In the genomic region with DNA sequence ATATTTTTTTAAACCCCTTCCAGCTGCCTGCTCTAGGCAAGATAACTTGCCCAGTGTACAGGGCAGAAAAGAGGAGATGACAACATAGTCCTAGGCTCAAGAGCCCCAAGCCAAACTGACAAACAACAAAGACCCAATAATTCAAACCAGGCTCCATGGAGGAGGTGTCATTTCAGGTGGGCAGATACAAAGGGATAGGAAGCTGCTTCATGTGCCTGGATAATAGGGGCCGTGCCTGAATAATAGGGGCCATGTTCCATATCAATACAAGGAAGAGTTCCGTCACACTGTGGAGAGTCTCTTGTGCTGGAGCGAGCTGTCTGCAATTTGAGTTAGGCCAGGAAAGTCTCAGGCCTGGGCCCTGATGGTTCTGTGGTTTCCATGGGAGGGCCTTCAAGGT, we compare ENCODE assay signal across 18 cellular contexts. TPM values are rescaled to one million over a fixed set of nuclear protein-coding genes. Genes with fewer than 3 reads are reported as not detected.
DNase-seq lines count a peak whose midpoint lies in the region; ATAC-seq and TF ChIP-seq lines count a peak whose summit lies in the region.
"Had no signal": no experiment of that assay in that cellular context is flagged by ENCODE, and none has a peak within 500 bp of the region (broad histone marks: within the 10 kb centered on the region; RNA-seq: fewer than 3 reads in every experiment).

No MANE protein-coding gene starts in this region.

- H3K27ac Mint-ChIP-seq in activated naive CD4-positive, alpha-beta T cell treated with anti-CD3 and anti-CD28 coated beads, Interleukin-2, amount 10 ng/mL, durations not matched to agents 7 days and 5 days = no peak overlapping the region
- no peak overlapping the region for H3K27ac Mint-ChIP-seq in activated naive CD4-positive, alpha-beta T cell treated with anti-CD3 and anti-CD28 coated beads, Interleukin-2, amount 50 U/mL, for 72 hours
- peak overlapping the region; percentile 20 for H3K27ac Mint-ChIP-seq in endodermal cell
- H3K27ac Mint-ChIP-seq: dendritic cell treated with granulocyte-macrophage colony-stimulating factor and Interleukin-4, amounts not matched to agents 40 ng/mL and 50 ng/mL, for 4 days had no signal

- intact Hi-C loops in sigmoid colon (cut with DNase I) = no loop called here
- intact Hi-C loops in adrenal gland (cut with DNase I) = no loop called here

- H3K4me1 Mint-ChIP-seq in activated naive CD4-positive, alpha-beta T cell treated with anti-CD3 and anti-CD28 coated beads, Interleukin-2, amount 10 ng/mL, durations not matched to agents 7 days and 5 days = peaks cover 4% of the 10 kb centered on the region
- peaks cover 29% of the 10 kb centered on the region for H3K4me1 Mint-ChIP-seq in endodermal cell

- H3K27ac ChIP-seq in endodermal cell (ENCODE audit: low read depth, low read length) = no peak overlapping the region
- no peak overlapping the region for H3K27ac ChIP-seq in sigmoid colon
- no peak overlapping the region for H3K27ac ChIP-seq in adrenal gland
- H3K27ac ChIP-seq: ascending aorta, lower lobe of right lung, SJSA1, thoracic aorta had no signal

- 89 to 97% methylated on average over 3 of the region's 3 CpGs for WGBS in endodermal cell (ENCODE audit: insufficient coverage in 1 of 2, insufficient read length in 1 of 2), 2 experiments
- WGBS in sigmoid colon, 2 donors = 94 to 96% methylated on average over 3 of the region's 3 CpGs
- WGBS in adrenal gland, 4 donors = 93 to 100% (median 96%) methylated on average over 3 of the region's 3 CpGs

- H3K9me3 Mint-ChIP-seq in activated naive CD4-positive, alpha-beta T cell treated with anti-CD3 and anti-CD28 coated beads, Interleukin-2, amount 10 ng/mL, durations not matched to agents 7 days and 5 days = no peaks in the 10 kb centered on the region
- no peaks in the 10 kb centered on the region for H3K9me3 Mint-ChIP-seq in activated naive CD4-positive, alpha-beta T cell treated with anti-CD3 and anti-CD28 coated beads, Interleukin-2, amount 50 U/mL, for 72 hours
- H3K9me3 Mint-ChIP-seq in endodermal cell = no peaks in the 10 kb centered on the region
- H3K9me3 Mint-ChIP-seq: dendritic cell treated with granulocyte-macrophage colony-stimulating factor and Interleukin-4, amounts not matched to agents 40 ng/mL and 50 ng/mL, for 4 days had no signal

- H3K36me3 Mint-ChIP-seq in activated naive CD4-positive, alpha-beta T cell treated with anti-CD3 and anti-CD28 coated beads, Interleukin-2, amount 10 ng/mL, durations not matched to agents 7 days and 5 days = peaks cover 2% of the 10 kb centered on the region
- H3K36me3 Mint-ChIP-seq in activated naive CD4-positive, alpha-beta T cell treated with anti-CD3 and anti-CD28 coated beads, Interleukin-2, amount 50 U/mL, for 72 hours = no peaks in the 10 kb centered on the region
- peaks cover 5% of the 10 kb centered on the region for H3K36me3 Mint-ChIP-seq in endodermal cell (ENCODE audit: low read depth)

- TF ChIP-seq CTCF in endodermal cell (conservative IDR thresholded peaks at IDR 0.05) (no peak), sigmoid colon (IDR thresholded peaks at IDR 0.05) (no peak), adrenal gland (IDR thresholded peaks at IDR 0.05) (no peak)

- peak overlapping the region; percentile 40 for H3K4me3 Mint-ChIP-seq in activated naive CD4-positive, alpha-beta T cell treated with anti-CD3 and anti-CD28 coated beads, Interleukin-2, amount 10 ng/mL, durations not matched to agents 7 days and 5 days
- peak overlapping the region; percentile 72 for H3K4me3 Mint-ChIP-seq in endodermal cell

- H3K27me3 ChIP-seq in NT2/D1 (ENCODE audit: insufficient read depth, insufficient read length) = no peaks in the 10 kb centered on the region
- no peaks in the 10 kb centered on the region for H3K27me3 ChIP-seq in endodermal cell (ENCODE audit: control insufficient read depth, insufficient read depth, low read length, poor library complexity, severe bottlenecking)
- peaks cover 0 to 4% (median 0%) of the 10 kb centered on the region in 3 donors for H3K27me3 ChIP-seq in sigmoid colon
- H3K27me3 ChIP-seq in adrenal gland = no peaks in the 10 kb centered on the region
- H3K27me3 ChIP-seq: ascending aorta, SJSA1 had no signal

- no peak for ATAC-seq in activated naive CD4-positive, alpha-beta T cell treated with anti-CD3 and anti-CD28 coated beads, Interleukin-2, amount 50 U/mL, for 72 hours
- ATAC-seq: lower lobe of right lung had no signal

- DNase-seq in activated naive CD4-positive, alpha-beta T cell treated with anti-CD3 and anti-CD28 coated beads, Interleukin-2, amount 10 ng/mL, durations not matched to agents 7 days and 5 days = no peak
- DNase-seq in activated naive CD4-positive, alpha-beta T cell treated with anti-CD3 and anti-CD28 coated beads, Interleukin-2, amount 50 U/mL, for 72 hours (ENCODE audit: low spot score in 2 of 2) = no peak
- no peak for DNase-seq in NT2/D1 (ENCODE audit: low read depth, low spot score)
- peak; percentile 52 for DNase-seq in endodermal cell
- DNase-seq in sigmoid colon = peak; percentile 20
- no peak for DNase-seq in adrenal gland
- DNase-seq in NCI-H345 (lab: John Stamatoyannopoulos, UW) = no peak
- no peak for DNase-seq in SHP77 treated with DMSO at 0.1 percent for 48 hours (lab: John Stamatoyannopoulos, UW)
- DNase-seq: DMS153, HCEC 1CT, lower lobe of right lung, NCI-H1048, NCI-H2171 treated with DMSO at 0.1 percent for 48 hours, nucleus accumbens had no signal

- H3K4me1 ChIP-seq in NT2/D1 (ENCODE audit: insufficient read depth, insufficient read length) (peaks cover 5% of the 10 kb centered on the region), endodermal cell (ENCODE audit: control insufficient read depth, insufficient read depth, low read length) (peaks cover 9% of the 10 kb centered on the region), sigmoid colon (peaks cover 0 to 15% (median 9%) of the 10 kb centered on the region in 4 donors), adrenal gland (replicated peaks in 1 of 2) (peaks cover 3 to 9% of the 10 kb centered on the region in 2 donors)
- H3K4me1 ChIP-seq: ascending aorta had no signal

- no peak for TF ChIP-seq EP300 in sigmoid colon (IDR thresholded peaks at IDR 0.05)

- H3K27me3 Mint-ChIP-seq in activated naive CD4-positive, alpha-beta T cell treated with anti-CD3 and anti-CD28 coated beads, Interleukin-2, amount 10 ng/mL, durations not matched to agents 7 days and 5 days = peaks cover 22% of the 10 kb centered on the region
- no peaks in the 10 kb centered on the region for H3K27me3 Mint-ChIP-seq in endodermal cell (ENCODE audit: insufficient read depth)

- H3K9me3 ChIP-seq in NT2/D1 (ENCODE audit: insufficient read depth, low read length) (peaks cover 6% of the 10 kb centered on the region; the same call in 1 of the 2 replicates), endodermal cell (ENCODE audit: control insufficient read depth, low read length) (no peaks in the 10 kb centered on the region), sigmoid colon (no peaks in the 10 kb centered on the region), adrenal gland (replicated peaks in 1 of 3) (no peaks in the 10 kb centered on the region)
- H3K9me3 ChIP-seq: ascending aorta, lower lobe of right lung, SJSA1, thoracic aorta had no signal

- CTCF ChIA-PET in activated naive CD4-positive, alpha-beta T cell treated with anti-CD3 and anti-CD28 coated beads, Interleukin-2, amount 10 ng/mL, durations not matched to agents 7 days and 5 days (lab: Charles Lee) = interaction anchor here (0.6 to 1.5 kb wide), 7 partner anchors 9 to 158 kb away, joined by 3 to 4 read pairs (median 3); no protein-coding TSS in a partner anchor

- H3K4me3 ChIP-seq in NT2/D1 (ENCODE audit: insufficient read length, low read depth) (peak overlapping the region; percentile 24), endodermal cell (ENCODE audit: low read length) (no peak overlapping the region), sigmoid colon (no peak overlapping the region), adrenal gland (no peak overlapping the region)

- H3K36me3 ChIP-seq in NT2/D1 (ENCODE audit: insufficient read depth, insufficient read length, low read length) = peaks cover 8% of the 10 kb centered on the region
- no peaks in the 10 kb centered on the region for H3K36me3 ChIP-seq in endodermal cell (ENCODE audit: control insufficient read depth, insufficient read depth, low read length)
- no peaks in the 10 kb centered on the region for H3K36me3 ChIP-seq in sigmoid colon
- H3K36me3 ChIP-seq in adrenal gland (replicated peaks in 1 of 2) = no peaks in the 10 kb centered on the region
- H3K36me3 ChIP-seq: ascending aorta, lower lobe of right lung, SJSA1, thoracic aorta had no signal

- H3K9ac ChIP-seq in NT2/D1 (ENCODE audit: insufficient read length, low read depth) (peak overlapping the region; percentile 51), endodermal cell (ENCODE audit: extremely low read depth, low read length, poor library complexity, severe bottlenecking) (no peak overlapping the region)

- no peak for TF ChIP-seq POLR2A in sigmoid colon (IDR thresholded peaks at IDR 0.05)
- TF ChIP-seq POLR2A in adrenal gland (IDR thresholded peaks at IDR 0.05) = no peak

RNA-seq across cellular contexts. Expression of a gene that starts 35.4 kb away (rescaled TPM):
- total RNA-seq in activated naive CD4-positive, alpha-beta T cell treated with anti-CD3 and anti-CD28 coated beads, Interleukin-2, amount 50 U/mL, for 72 hours = under 1 TPM; 0.02 to 0.08 TPM
- total RNA-seq in endodermal cell = 100 to 1,000 TPM; 154 to 169 TPM
- 25.8 TPM for polyA plus RNA-seq in endodermal cell (2013, experiment 1 of 2)
- 26.8 TPM for polyA plus RNA-seq in endodermal cell (2013, experiment 2 of 2)
- not detected for total RNA-seq in sigmoid colon
- polyA plus RNA-seq in sigmoid colon = not detected
- total RNA-seq in adrenal gland = under 1 TPM in 3 of 8 donors, not detected in 5; 0.03 to 0.25 (median 0.23) TPM
- polyA plus RNA-seq in adrenal gland = not detected
- total RNA-seq: ascending aorta, thoracic aorta had no signal

Comparison
In these comparisons a context has a peak if more than half of its experiments do, and no peak if none do; other contexts are left out.
1. DNase-seq: peak in endodermal cell (single experiment) and sigmoid colon (single experiment); none in activated naive CD4-positive, alpha-beta T cell treated with anti-CD3 and anti-CD28 coated beads, Interleukin-2, amount 10 ng/mL, durations not matched to agents 7 days and 5 days (single experiment), activated naive CD4-positive, alpha-beta T cell treated with anti-CD3 and anti-CD28 coated beads, Interleukin-2, amount 50 U/mL, for 72 hours (0 of 2), NT2/D1 (single experiment), adrenal gland (0 of 7), NCI-H345 (single experiment) and SHP77 treated with DMSO at 0.1 percent for 48 hours (single experiment).
2. RNA of a gene that starts 35.4 kb away (total RNA-seq): 154 to 169 TPM in endodermal cell; 0.02 to 0.08 TPM in activated naive CD4-positive, alpha-beta T cell treated with anti-CD3 and anti-CD28 coated beads, Interleukin-2, amount 50 U/mL, for 72 hours, 0.03 to 0.25 TPM in adrenal gland and not detected in sigmoid colon; every median in the first group is over 100 times any median in the second.